ENCODE assay signal across 1 cellular context in the genomic region with DNA sequence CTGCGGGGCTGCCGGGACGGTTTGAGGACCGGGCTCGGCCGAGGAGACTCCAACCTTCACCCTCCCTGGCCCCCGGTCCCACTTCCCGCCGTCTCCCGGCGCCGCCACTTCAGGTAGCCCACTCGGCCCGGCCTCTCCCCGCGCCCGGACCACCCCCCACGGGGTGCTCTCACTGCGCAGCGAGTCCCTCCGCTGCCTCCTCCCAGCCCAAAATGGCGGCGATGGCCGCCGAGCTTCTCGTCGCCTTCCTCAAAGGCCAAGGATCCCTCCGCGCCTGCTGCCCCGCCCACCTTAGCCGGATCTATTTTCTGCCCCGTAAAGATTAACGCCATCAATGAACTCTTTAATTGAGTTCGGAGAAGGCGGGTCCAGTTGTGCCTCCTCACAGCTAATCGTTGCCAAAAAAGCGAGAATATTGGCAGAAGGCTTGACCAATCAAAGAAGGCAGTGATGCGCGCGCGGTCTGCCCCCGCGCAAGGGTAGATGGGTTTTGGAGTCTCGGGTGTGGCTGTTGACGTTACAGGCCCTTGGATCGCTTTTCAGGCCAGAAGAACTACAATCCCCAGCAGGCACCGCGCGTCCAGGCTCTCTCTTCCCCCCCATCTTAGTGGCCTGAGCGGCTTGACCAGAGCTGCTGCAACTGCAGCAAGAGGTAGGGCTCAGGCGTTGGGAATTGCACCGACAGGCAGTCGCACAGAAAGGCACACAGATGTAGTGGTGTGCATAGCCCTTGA.
TF ChIP-seq lines count a peak whose summit lies in the region.

A gene with protein sequence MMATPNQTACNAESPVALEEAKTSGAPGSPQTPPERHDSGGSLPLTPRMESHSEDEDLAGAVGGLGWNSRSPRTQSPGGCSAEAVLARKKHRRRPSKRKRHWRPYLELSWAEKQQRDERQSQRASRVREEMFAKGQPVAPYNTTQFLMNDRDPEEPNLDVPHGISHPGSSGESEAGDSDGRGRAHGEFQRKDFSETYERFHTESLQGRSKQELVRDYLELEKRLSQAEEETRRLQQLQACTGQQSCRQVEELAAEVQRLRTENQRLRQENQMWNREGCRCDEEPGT (plus strand): TSS at position 588 of the 734 bp plus-strand sequence. CDS start 919 bp downstream, outside the sequence.

TF ChIP-seq in K562, 482 proteins besides CTCF, POLR2A, EP300 and RAD21 (continued from another document and continues in another):
- TF ChIP-seq, protein P1, sequence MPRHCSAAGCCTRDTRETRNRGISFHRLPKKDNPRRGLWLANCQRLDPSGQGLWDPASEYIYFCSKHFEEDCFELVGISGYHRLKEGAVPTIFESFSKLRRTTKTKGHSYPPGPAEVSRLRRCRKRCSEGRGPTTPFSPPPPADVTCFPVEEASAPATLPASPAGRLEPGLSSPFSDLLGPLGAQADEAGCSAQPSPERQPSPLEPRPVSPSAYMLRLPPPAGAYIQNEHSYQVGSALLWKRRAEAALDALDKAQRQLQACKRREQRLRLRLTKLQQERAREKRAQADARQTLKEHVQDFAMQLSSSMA (CRISPR knock-in tag; IDR thresholded peaks at IDR 0.05), result peak; percentile 89
- TF ChIP-seq NUFIP1 (IDR thresholded peaks at IDR 0.05; ENCODE audit: partially characterized antibody), result peak; percentile 66
- TF ChIP-seq CBX2 (IDR thresholded peaks at IDR 0.05; ENCODE audit: insufficient read depth, low read length, poor library complexity, severe bottlenecking), result no peak
- TF ChIP-seq CC2D1A (IDR thresholded peaks at IDR 0.05), result no peak
- TF ChIP-seq CREBBP (IDR thresholded peaks at IDR 0.05; ENCODE audit: low read depth, low read length), result no peak
- TF ChIP-seq, protein P2, sequence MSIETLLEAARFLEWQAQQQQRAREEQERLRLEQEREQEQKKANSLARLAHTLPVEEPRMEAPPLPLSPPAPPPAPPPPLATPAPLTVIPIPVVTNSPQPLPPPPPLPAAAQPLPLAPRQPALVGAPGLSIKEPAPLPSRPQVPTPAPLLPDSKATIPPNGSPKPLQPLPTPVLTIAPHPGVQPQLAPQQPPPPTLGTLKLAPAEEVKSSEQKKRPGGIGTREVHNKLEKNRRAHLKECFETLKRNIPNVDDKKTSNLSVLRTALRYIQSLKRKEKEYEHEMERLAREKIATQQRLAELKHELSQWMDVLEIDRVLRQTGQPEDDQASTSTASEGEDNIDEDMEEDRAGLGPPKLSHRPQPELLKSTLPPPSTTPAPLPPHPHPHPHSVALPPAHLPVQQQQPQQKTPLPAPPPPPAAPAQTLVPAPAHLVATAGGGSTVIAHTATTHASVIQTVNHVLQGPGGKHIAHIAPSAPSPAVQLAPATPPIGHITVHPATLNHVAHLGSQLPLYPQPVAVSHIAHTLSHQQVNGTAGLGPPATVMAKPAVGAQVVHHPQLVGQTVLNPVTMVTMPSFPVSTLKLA (conservative IDR thresholded peaks at IDR 0.05), result peak in 1 of 2 experiments; percentile 64; a peak in 2 of 4 replicates
- peak; percentile 90 for TF ChIP-seq POLR2B (IDR thresholded peaks at IDR 0.05; ENCODE audit: low read depth, partially characterized antibody)
- peak; percentile 100 for TF ChIP-seq BRD4 (IDR thresholded peaks at IDR 0.05)
- TF ChIP-seq ARNT (IDR thresholded peaks at IDR 0.05), result no peak
- TF ChIP-seq MAZ (CRISPR knock-in tag; conservative IDR thresholded peaks at IDR 0.05 in 1 of 2, IDR thresholded peaks at IDR 0.05 in 1 of 2), result peak; percentile 74 to 82; a peak in 2 of 4 replicates
- no peak for TF ChIP-seq ETV1 (tag; conservative IDR thresholded peaks at IDR 0.05; ENCODE audit: low read depth)
- TF ChIP-seq MTA2 (IDR thresholded peaks at IDR 0.05; ENCODE audit: low read depth), result 0 out of 2 replicates have a peak, but pooled peaks have one; percentile 16
- peak; percentile 71; the same call in 1 of the 2 replicates for TF ChIP-seq ZNF766 (CRISPR knock-in tag; conservative IDR thresholded peaks at IDR 0.05)
- peak; percentile 93; the same call in 1 of the 2 replicates for TF ChIP-seq PHB (CRISPR knock-in tag; IDR thresholded peaks at IDR 0.05)
- TF ChIP-seq ZNF589 (CRISPR knock-in tag; IDR thresholded peaks at IDR 0.05; ENCODE audit: low read depth), result peak; percentile 82; the same call in 1 of the 2 replicates
- TF ChIP-seq ZNF699 (CRISPR knock-in tag; IDR thresholded peaks at IDR 0.05; ENCODE audit: insufficient replicate concordance), result no peak
- TF ChIP-seq TEAD4 (IDR thresholded peaks at IDR 0.05; ENCODE audit: low read length), result peak; percentile 63; the same call in 1 of the 2 replicates
- peak; percentile 75; the same call in 1 of the 2 replicates for TF ChIP-seq TEAD4 (CRISPR knock-in tag; IDR thresholded peaks at IDR 0.05; ENCODE audit: borderline replicate concordance)
- TF ChIP-seq PHF21A (IDR thresholded peaks at IDR 0.05; ENCODE audit: borderline replicate concordance, low read depth), result 0 out of 2 replicates have a peak, but pooled peaks have one; percentile 15
- no peak for TF ChIP-seq BRF1 (IDR thresholded peaks at IDR 0.05; ENCODE audit: borderline replicate concordance, extremely low read depth, insufficient read length)
- TF ChIP-seq, protein P3, sequence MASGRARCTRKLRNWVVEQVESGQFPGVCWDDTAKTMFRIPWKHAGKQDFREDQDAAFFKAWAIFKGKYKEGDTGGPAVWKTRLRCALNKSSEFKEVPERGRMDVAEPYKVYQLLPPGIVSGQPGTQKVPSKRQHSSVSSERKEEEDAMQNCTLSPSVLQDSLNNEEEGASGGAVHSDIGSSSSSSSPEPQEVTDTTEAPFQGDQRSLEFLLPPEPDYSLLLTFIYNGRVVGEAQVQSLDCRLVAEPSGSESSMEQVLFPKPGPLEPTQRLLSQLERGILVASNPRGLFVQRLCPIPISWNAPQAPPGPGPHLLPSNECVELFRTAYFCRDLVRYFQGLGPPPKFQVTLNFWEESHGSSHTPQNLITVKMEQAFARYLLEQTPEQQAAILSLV (tag; IDR thresholded peaks at IDR 0.05), result no peak
- peak; percentile 68; the same call in 1 of the 2 replicates for TF ChIP-seq ELF2 (CRISPR knock-in tag; IDR thresholded peaks at IDR 0.05)
- TF ChIP-seq NR2F6 (CRISPR knock-in tag; IDR thresholded peaks at IDR 0.05), result peak; percentile 12; the same call in 1 of the 2 replicates
- peak; percentile 98 for TF ChIP-seq ZFX (CRISPR knock-in tag; IDR thresholded peaks at IDR 0.05)
- TF ChIP-seq, protein P4, sequence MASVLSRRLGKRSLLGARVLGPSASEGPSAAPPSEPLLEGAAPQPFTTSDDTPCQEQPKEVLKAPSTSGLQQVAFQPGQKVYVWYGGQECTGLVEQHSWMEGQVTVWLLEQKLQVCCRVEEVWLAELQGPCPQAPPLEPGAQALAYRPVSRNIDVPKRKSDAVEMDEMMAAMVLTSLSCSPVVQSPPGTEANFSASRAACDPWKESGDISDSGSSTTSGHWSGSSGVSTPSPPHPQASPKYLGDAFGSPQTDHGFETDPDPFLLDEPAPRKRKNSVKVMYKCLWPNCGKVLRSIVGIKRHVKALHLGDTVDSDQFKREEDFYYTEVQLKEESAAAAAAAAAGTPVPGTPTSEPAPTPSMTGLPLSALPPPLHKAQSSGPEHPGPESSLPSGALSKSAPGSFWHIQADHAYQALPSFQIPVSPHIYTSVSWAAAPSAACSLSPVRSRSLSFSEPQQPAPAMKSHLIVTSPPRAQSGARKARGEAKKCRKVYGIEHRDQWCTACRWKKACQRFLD (CRISPR knock-in tag; IDR thresholded peaks at IDR 0.05), result peak; percentile 68; the same call in 1 of the 2 replicates
- no peak for TF ChIP-seq NCOR1 (IDR thresholded peaks at IDR 0.05)
- no peak for TF ChIP-seq ZZZ3 (IDR thresholded peaks at IDR 0.05)
- peak; percentile 95 for TF ChIP-seq PHF8 (IDR thresholded peaks at IDR 0.05; ENCODE audit: borderline replicate concordance, low read length)
- TF ChIP-seq CBX1 (IDR thresholded peaks at IDR 0.05; ENCODE audit: low read depth), result no peak; the same call in 1 of the 2 replicates
- TF ChIP-seq ZNF76 (CRISPR knock-in tag; IDR thresholded peaks at IDR 0.05; ENCODE audit: borderline replicate concordance), result peak; percentile 88
- TF ChIP-seq, protein P5, sequence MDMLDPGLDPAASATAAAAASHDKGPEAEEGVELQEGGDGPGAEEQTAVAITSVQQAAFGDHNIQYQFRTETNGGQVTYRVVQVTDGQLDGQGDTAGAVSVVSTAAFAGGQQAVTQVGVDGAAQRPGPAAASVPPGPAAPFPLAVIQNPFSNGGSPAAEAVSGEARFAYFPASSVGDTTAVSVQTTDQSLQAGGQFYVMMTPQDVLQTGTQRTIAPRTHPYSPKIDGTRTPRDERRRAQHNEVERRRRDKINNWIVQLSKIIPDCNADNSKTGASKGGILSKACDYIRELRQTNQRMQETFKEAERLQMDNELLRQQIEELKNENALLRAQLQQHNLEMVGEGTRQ (CRISPR knock-in tag; IDR thresholded peaks at IDR 0.05), result peak; percentile 32; the same call in 1 of the 2 replicates
- TF ChIP-seq KDM5B (IDR thresholded peaks at IDR 0.05; ENCODE audit: insufficient replicate concordance, low read depth, low read length), result peak; percentile 65
- no peak for TF ChIP-seq NR3C1 (CRISPR knock-in tag; IDR thresholded peaks at IDR 0.05)
- TF ChIP-seq, protein P6, sequence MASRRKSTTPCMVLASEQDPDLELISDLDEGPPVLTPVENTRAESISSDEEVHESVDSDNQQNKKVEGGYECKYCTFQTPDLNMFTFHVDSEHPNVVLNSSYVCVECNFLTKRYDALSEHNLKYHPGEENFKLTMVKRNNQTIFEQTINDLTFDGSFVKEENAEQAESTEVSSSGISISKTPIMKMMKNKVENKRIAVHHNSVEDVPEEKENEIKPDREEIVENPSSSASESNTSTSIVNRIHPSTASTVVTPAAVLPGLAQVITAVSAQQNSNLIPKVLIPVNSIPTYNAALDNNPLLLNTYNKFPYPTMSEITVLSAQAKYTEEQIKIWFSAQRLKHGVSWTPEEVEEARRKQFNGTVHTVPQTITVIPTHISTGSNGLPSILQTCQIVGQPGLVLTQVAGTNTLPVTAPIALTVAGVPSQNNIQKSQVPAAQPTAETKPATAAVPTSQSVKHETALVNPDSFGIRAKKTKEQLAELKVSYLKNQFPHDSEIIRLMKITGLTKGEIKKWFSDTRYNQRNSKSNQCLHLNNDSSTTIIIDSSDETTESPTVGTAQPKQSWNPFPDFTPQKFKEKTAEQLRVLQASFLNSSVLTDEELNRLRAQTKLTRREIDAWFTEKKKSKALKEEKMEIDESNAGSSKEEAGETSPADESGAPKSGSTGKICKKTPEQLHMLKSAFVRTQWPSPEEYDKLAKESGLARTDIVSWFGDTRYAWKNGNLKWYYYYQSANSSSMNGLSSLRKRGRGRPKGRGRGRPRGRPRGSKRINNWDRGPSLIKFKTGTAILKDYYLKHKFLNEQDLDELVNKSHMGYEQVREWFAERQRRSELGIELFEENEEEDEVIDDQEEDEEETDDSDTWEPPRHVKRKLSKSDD (conservative IDR thresholded peaks at IDR 0.05; ENCODE audit: low read length), result peak; percentile 94
- TF ChIP-seq, protein P7, sequence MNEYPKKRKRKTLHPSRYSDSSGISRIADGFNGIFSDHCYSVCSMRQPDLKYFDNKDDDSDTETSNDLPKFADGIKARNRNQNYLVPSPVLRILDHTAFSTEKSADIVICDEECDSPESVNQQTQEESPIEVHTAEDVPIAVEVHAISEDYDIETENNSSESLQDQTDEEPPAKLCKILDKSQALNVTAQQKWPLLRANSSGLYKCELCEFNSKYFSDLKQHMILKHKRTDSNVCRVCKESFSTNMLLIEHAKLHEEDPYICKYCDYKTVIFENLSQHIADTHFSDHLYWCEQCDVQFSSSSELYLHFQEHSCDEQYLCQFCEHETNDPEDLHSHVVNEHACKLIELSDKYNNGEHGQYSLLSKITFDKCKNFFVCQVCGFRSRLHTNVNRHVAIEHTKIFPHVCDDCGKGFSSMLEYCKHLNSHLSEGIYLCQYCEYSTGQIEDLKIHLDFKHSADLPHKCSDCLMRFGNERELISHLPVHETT (CRISPR knock-in tag; conservative IDR thresholded peaks at IDR 0.05 in 1 of 2, IDR thresholded peaks at IDR 0.05 in 1 of 2), result peak in 1 of 2 experiments; percentile 26; a peak in 1 of 4 replicates
- peak; percentile 26; the same call in 1 of the 2 replicates for TF ChIP-seq BCOR (IDR thresholded peaks at IDR 0.05)
- TF ChIP-seq, protein P8, sequence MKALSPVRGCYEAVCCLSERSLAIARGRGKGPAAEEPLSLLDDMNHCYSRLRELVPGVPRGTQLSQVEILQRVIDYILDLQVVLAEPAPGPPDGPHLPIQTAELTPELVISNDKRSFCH (CRISPR knock-in tag; IDR thresholded peaks at IDR 0.05), result no peak
- TF ChIP-seq, protein P8 (tag; IDR thresholded peaks at IDR 0.05), result peak; percentile 93
- TF ChIP-seq, protein P9, sequence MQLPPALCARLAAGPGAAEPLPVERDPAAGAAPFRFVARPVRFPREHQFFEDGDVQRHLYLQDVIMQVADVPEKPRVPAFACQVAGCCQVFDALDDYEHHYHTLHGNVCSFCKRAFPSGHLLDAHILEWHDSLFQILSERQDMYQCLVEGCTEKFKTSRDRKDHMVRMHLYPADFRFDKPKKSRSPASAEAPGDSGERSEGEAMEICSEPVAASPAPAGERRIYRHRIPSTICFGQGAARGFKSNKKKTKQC (CRISPR knock-in tag; IDR thresholded peaks at IDR 0.05), result peak; percentile 71; the same call in 1 of the 2 replicates
- TF ChIP-seq CSDE1 (IDR thresholded peaks at IDR 0.05), result 0 out of 4 replicates have a peak, but pooled peaks of 1 of the 2 experiments have one; percentile 18
- TF ChIP-seq ZNF445 (CRISPR knock-in tag; IDR thresholded peaks at IDR 0.05; ENCODE audit: low read depth), result no peak
- TF ChIP-seq, protein P10, sequence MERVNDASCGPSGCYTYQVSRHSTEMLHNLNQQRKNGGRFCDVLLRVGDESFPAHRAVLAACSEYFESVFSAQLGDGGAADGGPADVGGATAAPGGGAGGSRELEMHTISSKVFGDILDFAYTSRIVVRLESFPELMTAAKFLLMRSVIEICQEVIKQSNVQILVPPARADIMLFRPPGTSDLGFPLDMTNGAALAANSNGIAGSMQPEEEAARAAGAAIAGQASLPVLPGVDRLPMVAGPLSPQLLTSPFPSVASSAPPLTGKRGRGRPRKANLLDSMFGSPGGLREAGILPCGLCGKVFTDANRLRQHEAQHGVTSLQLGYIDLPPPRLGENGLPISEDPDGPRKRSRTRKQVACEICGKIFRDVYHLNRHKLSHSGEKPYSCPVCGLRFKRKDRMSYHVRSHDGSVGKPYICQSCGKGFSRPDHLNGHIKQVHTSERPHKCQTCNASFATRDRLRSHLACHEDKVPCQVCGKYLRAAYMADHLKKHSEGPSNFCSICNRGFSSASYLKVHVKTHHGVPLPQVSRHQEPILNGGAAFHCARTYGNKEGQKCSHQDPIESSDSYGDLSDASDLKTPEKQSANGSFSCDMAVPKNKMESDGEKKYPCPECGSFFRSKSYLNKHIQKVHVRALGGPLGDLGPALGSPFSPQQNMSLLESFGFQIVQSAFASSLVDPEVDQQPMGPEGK (CRISPR knock-in tag; IDR thresholded peaks at IDR 0.05; ENCODE audit: borderline replicate concordance), result no peak
- TF ChIP-seq SAP30 (IDR thresholded peaks at IDR 0.05; ENCODE audit: borderline replicate concordance, insufficient read depth, low read depth, low read length, poor library complexity, severe bottlenecking), result peak; percentile 37
